ENCODE assay signal across 21 cellular contexts in the genomic region with DNA sequence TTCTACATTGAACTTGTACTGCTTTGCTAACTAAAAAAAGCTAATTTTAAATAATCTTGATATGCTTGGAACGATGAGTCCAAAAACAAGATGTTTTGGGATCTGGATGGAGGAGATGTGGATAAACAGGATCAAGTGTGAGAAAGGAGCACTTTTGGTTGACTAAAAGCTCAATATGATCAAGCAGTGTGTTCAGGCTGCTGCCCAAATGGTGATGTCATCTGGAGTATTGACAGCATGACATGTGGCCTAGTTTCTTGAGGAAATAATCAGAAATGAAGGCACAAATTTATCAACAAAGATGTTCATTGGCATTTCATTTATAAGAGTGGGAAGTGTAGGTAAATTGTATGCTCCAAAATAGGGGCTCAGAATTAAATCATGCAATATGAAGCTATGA.
DNase-seq lines count a peak whose midpoint lies in the region; ATAC-seq, FAIRE-seq and TF ChIP-seq lines count a peak whose summit lies in the region.
"Had no signal": no experiment of that assay in that cellular context is flagged by ENCODE, and none has a peak within 500 bp of the region (broad histone marks: within the 10 kb centered on the region; RNA-seq: fewer than 3 reads in every experiment).

No MANE protein-coding gene starts in this region.

- H3K79me2 ChIP-seq in H1 (ENCODE audit: control insufficient read depth in 1 of 2, insufficient read depth in 2 of 2, low read length in 2 of 2) (no peaks in the 10 kb centered on the region), neural progenitor cell (ENCODE audit: low read depth) (no peaks in the 10 kb centered on the region)

- H2BK15ac ChIP-seq in H1 (ENCODE audit: low read length): no peak overlapping the region

- H2AK5ac ChIP-seq in H1 (ENCODE audit: low read depth, low read length): no peak overlapping the region

- no peak overlapping the region for H4K5ac ChIP-seq in H1 (ENCODE audit: insufficient read length, low read depth, low read length)

- no peak for TF ChIP-seq RAD21 in H1 (IDR thresholded peaks at IDR 0.05 in 1 of 2, conservative IDR thresholded peaks at IDR 0.05 in 1 of 2; ENCODE audit: low read depth in 2 of 2, low read length in 2 of 2)

- CTCF ChIA-PET in HEK293 (lab: Yijun Ruan, JAX) (no interaction called here), H1 (lab: Charles Lee; ENCODE audit: partially characterized antibody) (interaction anchor here (1.4 kb wide), 1 partner anchor 129 kb away, joined by 3 read pairs; no protein-coding TSS in a partner anchor)
- CTCF ChIA-PET in CD4-positive, alpha-beta T cell (lab: Charles Lee): no interaction called here

- no peak overlapping the region for H3K4ac ChIP-seq in H1 (replicated peaks; ENCODE audit: insufficient read length, low read depth, low read length)

- intact Hi-C loops in CD4-positive, alpha-beta T cell (cut with DNase I, micrococcal nuclease): no loop called here

- H3K36me3 ChIP-seq in HEK293 (ENCODE audit: control insufficient read depth in 2 of 2, insufficient read depth in 1 of 2, low read length in 2 of 2) (no peaks in the 10 kb centered on the region), H1 (ENCODE audit: control insufficient read depth in 2 of 4, insufficient read depth in 4 of 4, low read length in 3 of 4) (no peaks in the 10 kb centered on the region), neural progenitor cell (no peaks in the 10 kb centered on the region)
- H3K36me3 ChIP-seq: BLaER1, HAP-1 had no signal

- H3F3A ChIP-seq in neural progenitor cell (ENCODE audit: low read depth): no peaks in the 10 kb centered on the region

- WGBS in H1 (ENCODE audit: extremely low coverage in 1 of 2, insufficient coverage in 1 of 2, insufficient read length in 1 of 2, insufficient replicate concordance in 2 of 2, low coverage in 1 of 2, low lambda C conversion rate in 2 of 2, missing lambda C conversion rate in 1 of 2), 2 experiments: 88% methylated on average over 1 of the region's 1 CpG; no CpG with 5 or more reads in 1 of the 2 experiments

- in situ Hi-C loops in G401 (cut with HindIII; ENCODE audit: low sequenced_read_pairs): no loop called here

- no peak overlapping the region for H4K8ac ChIP-seq in H1 (ENCODE audit: extremely low read depth, insufficient read depth, low read length)

- FAIRE-seq in H1 (lab: Jason Lieb, UNC): no peak
- FAIRE-seq: HTR-8/SVneo had no signal

- no peak overlapping the region for H2BK120ac ChIP-seq in H1 (replicated peaks; ENCODE audit: low read depth, low read length)

- no peak overlapping the region for H2BK5ac ChIP-seq in H1 (ENCODE audit: low read depth, low read length)

- no peak overlapping the region for H2BK20ac ChIP-seq in H1 (ENCODE audit: low read length)

- TF ChIP-seq EP300 in H1 (IDR thresholded peaks at IDR 0.05; ENCODE audit: borderline replicate concordance in 1 of 2, low read depth in 2 of 2, low read length in 2 of 2): no peak

- H2AFZ ChIP-seq in H1 (ENCODE audit: low read length) (peak overlapping the region; percentile 36; the same call in 1 of the 2 replicates), neural progenitor cell (replicated peaks) (peak overlapping the region; percentile 50)

- H3K79me1 ChIP-seq in H1 (ENCODE audit: low read depth, low read length): no peaks in the 10 kb centered on the region

- peaks cover 6% of the 10 kb centered on the region for H3K27me3 Mint-ChIP-seq in neural progenitor cell (ENCODE audit: insufficient read depth, low read depth)
- H3K27me3 Mint-ChIP-seq in CD4-positive, alpha-beta T cell: no peaks in the 10 kb centered on the region
- H3K27me3 Mint-ChIP-seq: CD4-positive, alpha-beta memory T cell had no signal

- H3K4me2 ChIP-seq in H1 (ENCODE audit: insufficient read depth in 1 of 2, low read depth in 2 of 2, low read length in 2 of 2) (no peak overlapping the region), neural progenitor cell (no peak overlapping the region)
- H3K4me2 ChIP-seq: BLaER1, KMS-11 had no signal

- H2BK12ac ChIP-seq in H1 (ENCODE audit: low read depth, low read length): no peak overlapping the region

- DNase-seq in G401 (ENCODE audit: low spot score) (peak; percentile 4), H1 (ENCODE audit: low read depth in 1 of 2, low spot score in 2 of 2) (no peak), neural progenitor cell (ENCODE audit: low spot score) (no peak), GM19240 (ENCODE audit: insufficient read length, low spot score) (no peak)
- no peak for DNase-seq in CD4-positive, alpha-beta T cell
- DNase-seq: Caco-2; CD4-positive, alpha-beta memory T cell; DMS153; GF-D8; IMR-90; MV-4-11; NCI-H1105 treated with DMSO at 0.1 percent for 48 hours; NCI-H1694 had no signal

- no peaks in the 10 kb centered on the region for H3K9me3 Mint-ChIP-seq in neural progenitor cell
- no peaks in the 10 kb centered on the region for H3K9me3 Mint-ChIP-seq in CD4-positive, alpha-beta T cell
- H3K9me3 Mint-ChIP-seq: T-helper 1 cell treated with Interleukin-12 subunit alpha and Interleukin-12 subunit beta and Interleukin-4 antibody, amounts not matched to agents 30 μg/mL and 1 μg/mL, for 36 hours had no signal

- peaks cover 3% of the 10 kb centered on the region for H3K36me3 Mint-ChIP-seq in neural progenitor cell
- no peaks in the 10 kb centered on the region for H3K36me3 Mint-ChIP-seq in CD4-positive, alpha-beta T cell (ENCODE audit: low read depth)
- H3K36me3 Mint-ChIP-seq: CD4-positive, alpha-beta memory T cell had no signal

- H3K9ac ChIP-seq in H1 (replicated peaks in 1 of 4; ENCODE audit: extremely low read depth in 1 of 4, low read depth in 3 of 4, low read length in 3 of 4): no peak overlapping the region
- no peak overlapping the region for H3K9ac ChIP-seq in neural progenitor cell
- H3K9ac ChIP-seq: BLaER1, KMS-11 had no signal

- POLR2A ChIA-PET in HEK293 (lab: Yijun Ruan, JAX) (no interaction called here), H1 (lab: Charles Lee; ENCODE audit: partially characterized antibody) (no interaction called here)
- POLR2A ChIA-PET in CD4-positive, alpha-beta T cell (lab: Charles Lee): no interaction called here

- H3K14ac ChIP-seq in H1 (ENCODE audit: insufficient read length): no peak overlapping the region

- H3K27me3 ChIP-seq in H1 (replicated peaks in 1 of 4; ENCODE audit: control insufficient read depth in 3 of 4, extremely low read depth in 1 of 4, insufficient read depth in 3 of 4, low read length in 3 of 4) (no peaks in the 10 kb centered on the region), neural progenitor cell (no peaks in the 10 kb centered on the region)
- no peaks in the 10 kb centered on the region for H3K27me3 ChIP-seq in CD4-positive, alpha-beta T cell (ENCODE audit: control insufficient read depth, insufficient read depth, low read length)
- H3K27me3 ChIP-seq: BLaER1 had no signal

- no peak overlapping the region for H3K4me3 Mint-ChIP-seq in neural progenitor cell
- H3K4me3 Mint-ChIP-seq in CD4-positive, alpha-beta T cell: no peak overlapping the region
- H3K4me3 Mint-ChIP-seq: CD4-positive, alpha-beta memory T cell; T-helper 1 cell treated with Interleukin-12 subunit alpha and Interleukin-12 subunit beta and Interleukin-4 antibody, amounts not matched to agents 30 μg/mL and 1 μg/mL, for 36 hours had no signal

- no peak overlapping the region for H3K56ac ChIP-seq in H1 (replicated peaks; ENCODE audit: insufficient read length, low read depth, low read length)

- H3K4me3 ChIP-seq in HEK293 (ENCODE audit: low read depth, low read length) (no peak overlapping the region), H1 (ENCODE audit: extremely low read depth in 1 of 4, insufficient read depth in 2 of 4, low read depth in 3 of 4, low read length in 4 of 4) (no peak overlapping the region), neural progenitor cell (no peak overlapping the region)
- H3K4me3 ChIP-seq: BLaER1, HAP-1 had no signal

- no peak overlapping the region for H3K18ac ChIP-seq in H1 (ENCODE audit: extremely low read depth, low read length)

- ATAC-seq in CD4-positive, alpha-beta T cell (ENCODE audit: poor library complexity): no peak
- no peak for ATAC-seq in GM19035 (IDR thresholded peaks at IDR 0.05; ENCODE audit: unreplicated experiment)
- ATAC-seq: Right ventricle myocardium inferior had no signal

- no peak overlapping the region for H3K27ac Mint-ChIP-seq in neural progenitor cell
- H3K27ac Mint-ChIP-seq in CD4-positive, alpha-beta T cell: no peak overlapping the region
- H3K27ac Mint-ChIP-seq: CD4-positive, alpha-beta memory T cell; T-helper 1 cell treated with Interleukin-12 subunit alpha and Interleukin-12 subunit beta and Interleukin-4 antibody, amounts not matched to agents 30 μg/mL and 1 μg/mL, for 36 hours had no signal

- H3K4me1 ChIP-seq in HEK293 (ENCODE audit: control insufficient read depth, insufficient read depth, low read length): no peaks in the 10 kb centered on the region
- H3K4me1 ChIP-seq in H1 (replicated peaks in 1 of 4; ENCODE audit: control insufficient read depth in 3 of 4, insufficient read depth in 4 of 4, low read length in 3 of 4): no peaks in the 10 kb centered on the region
- no peaks in the 10 kb centered on the region for H3K4me1 ChIP-seq in neural progenitor cell
- H3K4me1 ChIP-seq: BLaER1, HAP-1 had no signal

- H3K27ac ChIP-seq in HEK293 (ENCODE audit: extremely low read depth, low read depth, low read length): no peak overlapping the region
- no peak overlapping the region for H3K27ac ChIP-seq in H1 (ENCODE audit: low read depth, low read length)
- H3K27ac ChIP-seq in neural progenitor cell: no peak overlapping the region
- H3K27ac ChIP-seq in CD4-positive, alpha-beta T cell (ENCODE audit: low read depth, low read length): no peak overlapping the region
- H3K27ac ChIP-seq: BLaER1, KMS-11 had no signal

- no peak overlapping the region for H4K91ac ChIP-seq in H1 (replicated peaks; ENCODE audit: insufficient read length, low read length)

- H3K4me1 Mint-ChIP-seq in neural progenitor cell: peaks cover 13% of the 10 kb centered on the region
- no peaks in the 10 kb centered on the region for H3K4me1 Mint-ChIP-seq in CD4-positive, alpha-beta T cell (ENCODE audit: low read depth)
- H3K4me1 Mint-ChIP-seq: CD4-positive, alpha-beta memory T cell had no signal

- no peak for TF ChIP-seq CTCF in HEK293 (tag by site-specific recombination; IDR thresholded peaks at IDR 0.05)
- no peak for TF ChIP-seq CTCF in H1 (IDR thresholded peaks at IDR 0.05; ENCODE audit: control extremely low read depth in 1 of 3, insufficient read depth in 1 of 3, low read depth in 1 of 3, low read length in 3 of 3)
- TF ChIP-seq CTCF in neural progenitor cell (IDR thresholded peaks at IDR 0.05): no peak
- TF ChIP-seq CTCF in CD4-positive, alpha-beta T cell (IDR thresholded peaks at IDR 0.05): no peak

- H3K23me2 ChIP-seq in H1 (ENCODE audit: low read depth, low read length): no peaks in the 10 kb centered on the region

- H3K23ac ChIP-seq in H1 (ENCODE audit: insufficient read length): no peak overlapping the region

- no peaks in the 10 kb centered on the region for H4K20me1 ChIP-seq in H1 (replicated peaks in 1 of 2; ENCODE audit: control insufficient read depth in 1 of 2, insufficient read depth in 2 of 2, low read length in 2 of 2)
- no peaks in the 10 kb centered on the region for H4K20me1 ChIP-seq in neural progenitor cell (ENCODE audit: low read depth)
- H4K20me1 ChIP-seq: BLaER1 had no signal

- no peak for TF ChIP-seq POLR2A in H1 (IDR thresholded peaks at IDR 0.05; ENCODE audit: control extremely low read depth in 1 of 2, low read depth in 2 of 2, low read length in 2 of 2)

- H3K9me3 ChIP-seq in HEK293 (ENCODE audit: control insufficient read depth, insufficient read depth, low read depth, low read length) (no peaks in the 10 kb centered on the region), H1 (ENCODE audit: insufficient read depth in 2 of 2, low read depth in 1 of 2, low read length in 1 of 2) (no peaks in the 10 kb centered on the region; a peak in 1 of 4 replicates), neural progenitor cell (ENCODE audit: low read depth) (no peaks in the 10 kb centered on the region)
- no peaks in the 10 kb centered on the region for H3K9me3 ChIP-seq in CD4-positive, alpha-beta T cell (ENCODE audit: control insufficient read depth, low read length)
- H3K9me3 ChIP-seq: BLaER1, Caco-2, HAP-1 had no signal
